In the genomic region with DNA sequence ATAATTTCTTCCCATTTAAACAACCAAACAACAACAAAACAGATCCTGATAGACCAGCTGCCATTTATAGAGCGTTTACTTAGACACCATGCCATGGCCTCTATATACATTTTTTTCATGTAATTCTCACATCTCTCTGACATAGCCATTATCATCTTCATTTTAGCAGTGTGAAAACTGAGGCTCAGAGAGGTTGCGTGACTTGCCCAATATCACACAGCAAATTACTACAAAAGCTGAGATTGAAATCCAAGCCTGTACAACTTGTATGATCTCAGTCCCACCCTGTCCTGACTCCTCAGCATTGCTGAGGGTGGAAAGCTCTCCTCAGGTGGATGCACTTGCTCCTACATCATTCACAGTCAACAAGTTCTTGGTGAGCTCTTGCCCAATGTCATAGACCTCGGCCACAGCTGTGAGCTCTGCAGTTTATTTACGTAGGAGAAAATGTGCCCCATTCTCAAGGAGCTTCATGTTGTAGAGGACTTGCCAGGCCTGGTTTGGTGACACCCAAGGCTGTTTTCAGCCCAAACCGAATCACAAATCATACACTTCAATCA, we compare ENCODE assay signal across 1 cellular context.
TF ChIP-seq lines count a peak whose summit lies in the region.

No MANE protein-coding gene starts in this region.

TF ChIP-seq in K562, 482 proteins besides CTCF, POLR2A, EP300 and RAD21:
- TF ChIP-seq, protein P1, sequence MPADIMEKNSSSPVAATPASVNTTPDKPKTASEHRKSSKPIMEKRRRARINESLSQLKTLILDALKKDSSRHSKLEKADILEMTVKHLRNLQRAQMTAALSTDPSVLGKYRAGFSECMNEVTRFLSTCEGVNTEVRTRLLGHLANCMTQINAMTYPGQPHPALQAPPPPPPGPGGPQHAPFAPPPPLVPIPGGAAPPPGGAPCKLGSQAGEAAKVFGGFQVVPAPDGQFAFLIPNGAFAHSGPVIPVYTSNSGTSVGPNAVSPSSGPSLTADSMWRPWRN (IDR thresholded peaks at IDR 0.05; ENCODE audit: low read depth): no peak
- TF ChIP-seq RBM25 (IDR thresholded peaks at IDR 0.05; ENCODE audit: low read depth, low read length, severe bottlenecking) (peak; percentile 83), CBX3 (IDR thresholded peaks at IDR 0.05; ENCODE audit: borderline replicate concordance in 1 of 2, low read length in 2 of 2) (no peak), ILK (tag; IDR thresholded peaks at IDR 0.05; ENCODE audit: borderline replicate concordance, low read depth) (no peak), ZNF561 (CRISPR knock-in tag; conservative IDR thresholded peaks at IDR 0.05) (no peak), POLR2B (IDR thresholded peaks at IDR 0.05; ENCODE audit: low read depth, partially characterized antibody) (no peak), RHOXF2B (CRISPR knock-in tag; conservative IDR thresholded peaks at IDR 0.05) (no peak), ZFP36 (IDR thresholded peaks at IDR 0.05; ENCODE audit: low read depth, low read length, partially characterized antibody) (peak; percentile 66)
TF ChIP-seq in K562: peak in this region for 2.
